Comparison of ENCODE assay signal across 1 cellular context in the genomic region with DNA sequence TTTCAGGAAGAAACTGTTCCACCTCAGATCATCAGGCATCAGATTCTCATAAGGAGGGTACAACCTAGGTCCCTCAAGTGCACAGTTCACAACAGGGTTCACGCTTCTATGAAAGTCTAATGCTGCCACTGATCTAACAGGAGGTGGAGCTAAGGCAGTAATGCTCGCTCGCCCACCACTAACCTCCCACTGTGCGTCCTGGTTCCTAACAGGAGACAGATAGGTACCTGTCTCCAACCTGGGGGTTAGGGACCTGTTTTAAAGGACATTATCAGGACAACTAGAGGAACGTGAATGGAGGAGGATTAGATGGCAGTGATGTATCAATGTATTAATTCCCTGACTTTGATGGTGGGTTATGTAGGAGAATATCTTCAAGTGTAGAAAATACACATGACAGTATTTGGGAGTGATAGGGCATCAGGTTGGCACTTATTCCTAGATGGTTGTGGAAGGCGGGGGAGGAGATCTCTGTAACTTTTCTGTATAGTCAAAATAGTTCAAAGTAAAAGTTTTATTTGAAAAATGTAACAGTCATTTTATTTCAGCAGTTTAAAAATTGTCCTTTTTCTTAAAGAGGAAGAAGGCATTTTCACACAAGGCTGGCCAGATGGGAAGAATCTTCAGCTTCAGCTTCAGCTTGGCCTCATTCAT.
TF ChIP-seq lines count a peak whose summit lies in the region.

No MANE protein-coding gene starts in this region.

TF ChIP-seq in GM23338, 12 proteins besides CTCF, POLR2A, EP300 and RAD21 (continued from another document):
- TF ChIP-seq, protein P1, sequence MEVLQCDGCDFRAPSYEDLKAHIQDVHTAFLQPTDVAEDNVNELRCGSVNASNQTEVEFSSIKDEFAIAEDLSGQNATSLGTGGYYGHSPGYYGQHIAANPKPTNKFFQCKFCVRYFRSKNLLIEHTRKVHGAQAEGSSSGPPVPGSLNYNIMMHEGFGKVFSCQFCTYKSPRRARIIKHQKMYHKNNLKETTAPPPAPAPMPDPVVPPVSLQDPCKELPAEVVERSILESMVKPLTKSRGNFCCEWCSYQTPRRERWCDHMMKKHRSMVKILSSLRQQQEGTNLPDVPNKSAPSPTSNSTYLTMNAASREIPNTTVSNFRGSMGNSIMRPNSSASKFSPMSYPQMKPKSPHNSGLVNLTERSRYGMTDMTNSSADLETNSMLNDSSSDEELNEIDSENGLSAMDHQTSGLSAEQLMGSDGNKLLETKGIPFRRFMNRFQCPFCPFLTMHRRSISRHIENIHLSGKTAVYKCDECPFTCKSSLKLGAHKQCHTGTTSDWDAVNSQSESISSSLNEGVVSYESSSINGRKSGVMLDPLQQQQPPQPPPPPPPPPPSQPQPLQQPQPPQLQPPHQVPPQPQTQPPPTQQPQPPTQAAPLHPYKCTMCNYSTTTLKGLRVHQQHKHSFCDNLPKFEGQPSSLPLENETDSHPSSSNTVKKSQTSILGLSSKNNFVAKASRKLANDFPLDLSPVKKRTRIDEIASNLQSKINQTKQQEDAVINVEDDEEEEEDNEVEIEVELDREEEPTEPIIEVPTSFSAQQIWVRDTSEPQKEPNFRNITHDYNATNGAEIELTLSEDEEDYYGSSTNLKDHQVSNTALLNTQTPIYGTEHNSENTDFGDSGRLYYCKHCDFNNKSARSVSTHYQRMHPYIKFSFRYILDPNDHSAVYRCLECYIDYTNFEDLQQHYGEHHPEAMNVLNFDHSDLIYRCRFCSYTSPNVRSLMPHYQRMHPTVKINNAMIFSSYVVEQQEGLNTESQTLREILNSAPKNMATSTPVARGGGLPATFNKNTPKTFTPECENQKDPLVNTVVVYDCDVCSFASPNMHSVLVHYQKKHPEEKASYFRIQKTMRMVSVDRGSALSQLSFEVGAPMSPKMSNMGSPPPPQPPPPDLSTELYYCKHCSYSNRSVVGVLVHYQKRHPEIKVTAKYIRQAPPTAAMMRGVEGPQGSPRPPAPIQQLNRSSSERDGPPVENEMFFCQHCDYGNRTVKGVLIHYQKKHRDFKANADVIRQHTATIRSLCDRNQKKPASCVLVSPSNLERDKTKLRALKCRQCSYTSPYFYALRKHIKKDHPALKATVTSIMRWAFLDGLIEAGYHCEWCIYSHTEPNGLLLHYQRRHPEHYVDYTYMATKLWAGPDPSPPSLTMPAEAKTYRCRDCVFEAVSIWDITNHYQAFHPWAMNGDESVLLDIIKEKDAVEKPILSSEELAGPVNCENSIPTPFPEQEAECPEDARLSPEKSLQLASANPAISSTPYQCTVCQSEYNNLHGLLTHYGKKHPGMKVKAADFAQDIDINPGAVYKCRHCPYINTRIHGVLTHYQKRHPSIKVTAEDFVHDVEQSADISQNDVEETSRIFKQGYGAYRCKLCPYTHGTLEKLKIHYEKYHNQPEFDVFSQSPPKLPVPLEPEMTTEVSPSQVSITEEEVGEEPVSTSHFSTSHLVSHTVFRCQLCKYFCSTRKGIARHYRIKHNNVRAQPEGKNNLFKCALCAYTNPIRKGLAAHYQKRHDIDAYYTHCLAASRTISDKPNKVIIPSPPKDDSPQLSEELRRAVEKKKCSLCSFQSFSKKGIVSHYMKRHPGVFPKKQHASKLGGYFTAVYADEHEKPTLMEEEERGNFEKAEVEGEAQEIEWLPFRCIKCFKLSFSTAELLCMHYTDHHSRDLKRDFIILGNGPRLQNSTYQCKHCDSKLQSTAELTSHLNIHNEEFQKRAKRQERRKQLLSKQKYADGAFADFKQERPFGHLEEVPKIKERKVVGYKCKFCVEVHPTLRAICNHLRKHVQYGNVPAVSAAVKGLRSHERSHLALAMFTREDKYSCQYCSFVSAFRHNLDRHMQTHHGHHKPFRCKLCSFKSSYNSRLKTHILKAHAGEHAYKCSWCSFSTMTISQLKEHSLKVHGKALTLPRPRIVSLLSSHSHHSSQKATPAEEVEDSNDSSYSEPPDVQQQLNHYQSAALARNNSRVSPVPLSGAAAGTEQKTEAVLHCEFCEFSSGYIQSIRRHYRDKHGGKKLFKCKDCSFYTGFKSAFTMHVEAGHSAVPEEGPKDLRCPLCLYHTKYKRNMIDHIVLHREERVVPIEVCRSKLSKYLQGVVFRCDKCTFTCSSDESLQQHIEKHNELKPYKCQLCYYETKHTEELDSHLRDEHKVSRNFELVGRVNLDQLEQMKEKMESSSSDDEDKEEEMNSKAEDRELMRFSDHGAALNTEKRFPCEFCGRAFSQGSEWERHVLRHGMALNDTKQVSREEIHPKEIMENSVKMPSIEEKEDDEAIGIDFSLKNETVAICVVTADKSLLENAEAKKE (CRISPR knock-in tag; IDR thresholded peaks at IDR 0.05), result no peak
- TF ChIP-seq NANOG (IDR thresholded peaks at IDR 0.05; ENCODE audit: borderline replicate concordance), result no peak
- no peak for TF ChIP-seq EZH2phosphoT487 (IDR thresholded peaks at IDR 0.05; ENCODE audit: unreplicated experiment)
- TF ChIP-seq CREB1 (CRISPR knock-in tag; IDR thresholded peaks at IDR 0.05; ENCODE audit: low read depth), result no peak
